9 cellular contexts compared by ENCODE assay signal in the genomic region with DNA sequence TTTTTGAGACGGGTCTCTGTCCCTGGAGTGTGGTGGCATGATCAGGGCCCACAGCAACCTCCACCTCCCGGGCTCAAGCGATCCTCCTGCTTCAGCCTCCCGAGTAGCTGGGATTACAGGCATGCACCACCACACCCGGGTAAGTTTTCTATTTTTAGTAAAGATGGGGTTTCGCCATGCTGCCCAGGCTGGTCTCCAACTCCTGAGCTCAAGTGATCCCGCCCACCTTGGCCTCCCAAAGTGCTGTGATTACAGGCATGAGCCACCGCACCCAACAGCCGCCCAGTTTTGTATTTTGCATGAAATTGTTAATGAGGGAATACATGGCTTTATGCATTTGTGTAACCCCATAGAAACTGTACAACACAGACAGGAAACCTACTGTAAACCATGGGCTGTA. TPM values are rescaled to one million over a fixed set of nuclear protein-coding genes. Genes with fewer than 3 reads are reported as not detected.
DNase-seq lines count a peak whose midpoint lies in the region; ATAC-seq and TF ChIP-seq lines count a peak whose summit lies in the region.
"Had no signal": no experiment of that assay in that cellular context is flagged by ENCODE, and none has a peak within 500 bp of the region (broad histone marks: within the 10 kb centered on the region; RNA-seq: fewer than 3 reads in every experiment).

No MANE protein-coding gene starts in this region.

- H3K4me1 Mint-ChIP-seq in GM23338 (peaks cover 18% of the 10 kb centered on the region), naive B cell (peaks cover 38 to 56% (median 49%) of the 10 kb centered on the region in 3 donors)
- H3K4me1 Mint-ChIP-seq in activated naive CD8-positive, alpha-beta T cell treated with anti-CD3 and anti-CD28 coated beads, Interleukin-2, amount 10 ng/mL, durations not matched to agents 7 days and 5 days, result peaks cover 11% of the 10 kb centered on the region

- H3K9me2 ChIP-seq in GM23338 (ENCODE audit: insufficient read depth), result no peaks in the 10 kb centered on the region

- no peak for ATAC-seq in GM23338
- no peak for ATAC-seq in activated naive CD8-positive, alpha-beta T cell treated with anti-CD3 and anti-CD28 coated beads, Interleukin-2, amount 10 ng/mL, durations not matched to agents 7 days and 5 days (ENCODE audit: low read depth)
- no peak for ATAC-seq in naive B cell (ENCODE audit: low read depth in 2 of 2)
- no peak for ATAC-seq in GM19351 (IDR thresholded peaks at IDR 0.05; ENCODE audit: unreplicated experiment)

- peak overlapping the region; percentile 72 for H3K27ac ChIP-seq in BLaER1
- H3K27ac ChIP-seq in GM23338 (ENCODE audit: low read depth), result no peak overlapping the region

- peak overlapping the region; percentile 65 for H3K9ac ChIP-seq in BLaER1

- H3K4me2 ChIP-seq in BLaER1, result peak overlapping the region; percentile 99
- H3K4me2 ChIP-seq in GM23338, result no peak overlapping the region; the same call in 1 of the 2 replicates

- DNase-seq in GM23338 (ENCODE audit: low spot score), result no peak
- DNase-seq in activated naive CD8-positive, alpha-beta T cell treated with anti-CD3 and anti-CD28 coated beads, Interleukin-2, amount 10 ng/mL, durations not matched to agents 7 days and 5 days, result no peak
- DNase-seq in naive B cell, result no peak
- no peak for DNase-seq in head of caudate nucleus
- DNase-seq in activated CD4-positive, CD25-positive, alpha-beta regulatory T cell treated with anti-CD3 and anti-CD28 coated beads, Interleukin-2, amount 50 U/mL, for 72 hours, result no peak
- DNase-seq in NCI-H2029 treated with DMSO at 0.1 percent for 48 hours (lab: John Stamatoyannopoulos, UW), result no peak

- H3K27me3 ChIP-seq in BLaER1, result peaks cover 61% of the 10 kb centered on the region
- no peaks in the 10 kb centered on the region for H3K27me3 ChIP-seq in GM23338 (ENCODE audit: insufficient read depth)

- TF ChIP-seq CTCF in GM23338 (conservative IDR thresholded peaks at IDR 0.05; ENCODE audit: low read depth in 2 of 2), result no peak

- peak overlapping the region; percentile 72; the same call in 1 of the 2 replicates for H3K27ac Mint-ChIP-seq in GM23338
- peak overlapping the region; percentile 70 for H3K27ac Mint-ChIP-seq in activated naive CD8-positive, alpha-beta T cell treated with anti-CD3 and anti-CD28 coated beads, Interleukin-2, amount 10 ng/mL, durations not matched to agents 7 days and 5 days
- H3K27ac Mint-ChIP-seq in naive B cell, result peak overlapping the region in 4 of 6 donors; percentile 73 to 99 (median 99)

- peaks cover 5% of the 10 kb centered on the region for H3K79me2 ChIP-seq in GM23338 (replicated peaks; ENCODE audit: insufficient read depth)

- no peaks in the 10 kb centered on the region; the same call in 2 of the 3 replicates for H3K9me3 Mint-ChIP-seq in GM23338
- no peaks in the 10 kb centered on the region for H3K9me3 Mint-ChIP-seq in activated naive CD8-positive, alpha-beta T cell treated with anti-CD3 and anti-CD28 coated beads, Interleukin-2, amount 10 ng/mL, durations not matched to agents 7 days and 5 days
- H3K9me3 Mint-ChIP-seq in naive B cell, result peaks cover 0 to 2% (median 0%) of the 10 kb centered on the region in 7 donors

- H3K27me3 Mint-ChIP-seq in GM23338 (ENCODE audit: insufficient read depth, low read depth, poor library complexity), result peaks cover 9% of the 10 kb centered on the region
- H3K27me3 Mint-ChIP-seq in activated naive CD8-positive, alpha-beta T cell treated with anti-CD3 and anti-CD28 coated beads, Interleukin-2, amount 10 ng/mL, durations not matched to agents 7 days and 5 days, result no peaks in the 10 kb centered on the region
- H3K27me3 Mint-ChIP-seq in naive B cell, result no peaks in the 10 kb centered on the region

- H3K4me1 ChIP-seq in BLaER1, result peaks cover 79% of the 10 kb centered on the region
- peaks cover 10% of the 10 kb centered on the region; the same call in 1 of the 2 replicates for H3K4me1 ChIP-seq in GM23338 (ENCODE audit: insufficient read depth)

- H4K20me1 ChIP-seq in BLaER1, result peaks cover 98% of the 10 kb centered on the region
- no peaks in the 10 kb centered on the region; the same call in 1 of the 2 replicates for H4K20me1 ChIP-seq in GM23338 (replicated peaks; ENCODE audit: insufficient read depth)

- 0 out of 2 replicates have a peak, but pooled peaks cover 5% of the 10 kb centered on the region for H3F3A ChIP-seq in GM23338 (replicated peaks; ENCODE audit: low read depth)

- POLR2A ChIA-PET in activated naive CD8-positive, alpha-beta T cell treated with anti-CD3 and anti-CD28 coated beads, Interleukin-2, amount 10 ng/mL, durations not matched to agents 7 days and 5 days (lab: Charles Lee), result interaction anchor here (1.3 to 9.1 kb wide), 5 partner anchors 19 to 201 kb away, joined by 3 to 185 read pairs (median 10); partner anchors contain the start of genes HCFC1, RENBP and TMEM187

- H3K4me3 Mint-ChIP-seq in GM23338 (peak overlapping the region; percentile 42; the same call in 1 of the 3 replicates), naive B cell (peak overlapping the region in 7 of 8 donors; percentile 63 to 97 (median 92))
- peak overlapping the region; percentile 97 for H3K4me3 Mint-ChIP-seq in activated naive CD8-positive, alpha-beta T cell treated with anti-CD3 and anti-CD28 coated beads, Interleukin-2, amount 10 ng/mL, durations not matched to agents 7 days and 5 days

- H2AFZ ChIP-seq in GM23338, result no peak overlapping the region

- no peaks in the 10 kb centered on the region for H3K9me3 ChIP-seq in BLaER1

- intact Hi-C loops in head of caudate nucleus (cut with DNase I), result no loop called here

- H3K4me3 ChIP-seq in BLaER1, result peak overlapping the region; percentile 70
- H3K4me3 ChIP-seq in GM23338, result no peak overlapping the region

- H3K36me3 Mint-ChIP-seq in GM23338 (ENCODE audit: low read depth) (peaks cover 23% of the 10 kb centered on the region), naive B cell (peaks cover 0 to 11% of the 10 kb centered on the region in 2 donors)
- H3K36me3 Mint-ChIP-seq in activated naive CD8-positive, alpha-beta T cell treated with anti-CD3 and anti-CD28 coated beads, Interleukin-2, amount 10 ng/mL, durations not matched to agents 7 days and 5 days, result peaks cover 19% of the 10 kb centered on the region

- H3K36me3 ChIP-seq in BLaER1 (peaks cover 41% of the 10 kb centered on the region), GM23338 (ENCODE audit: insufficient read depth) (no peaks in the 10 kb centered on the region)

TF ChIP-seq in GM23338, 12 proteins besides CTCF, POLR2A, EP300 and RAD21 (continues in another document):
- TF ChIP-seq ZNF331 (CRISPR knock-in tag; IDR thresholded peaks at IDR 0.05; ENCODE audit: low read depth), result no peak
- no peak for TF ChIP-seq NANOG (IDR thresholded peaks at IDR 0.05; ENCODE audit: borderline replicate concordance)
- TF ChIP-seq EZH2 (IDR thresholded peaks at IDR 0.05; ENCODE audit: low read depth, unreplicated experiment), result no peak
- no peak for TF ChIP-seq ETS1 (IDR thresholded peaks at IDR 0.05)
- TF ChIP-seq STAT1 (IDR thresholded peaks at IDR 0.05; ENCODE audit: unreplicated experiment), result no peak
- TF ChIP-seq EZH2phosphoT487 (IDR thresholded peaks at IDR 0.05; ENCODE audit: unreplicated experiment), result no peak
- no peak for TF ChIP-seq ZNF114 (CRISPR knock-in tag; IDR thresholded peaks at IDR 0.05)

RNA-seq across cellular contexts. Expression of gene ARHGAP4, which starts 2.8 kb away (rescaled TPM):
- 57.8 and 59.5 TPM in 2 replicates for total RNA-seq in GM23338 (2014; rRNA removed; shearing (Covaris generic))
- polyA plus RNA-seq in GM23338 (2016; fragmentation: Nextera tagmentation; extraction: Ambion mirVana) (21.2 and 21.5 TPM in 2 replicates), naive B cell (ENCODE audit: low read depth in 6 of 6) (100 to 1,000 TPM in 2 of 6 donors, 10 to 100 TPM in 4; 71.5 to 147 (median 83.5) TPM)
- total RNA-seq in activated naive CD8-positive, alpha-beta T cell treated with anti-CD3 and anti-CD28 coated beads, Interleukin-2, amount 10 ng/mL, durations not matched to agents 7 days and 5 days, result 100 to 1,000 TPM; 341 to 356 TPM

RNA-seq across cellular contexts. Expression of gene NAA10, which starts 6.0 kb away (rescaled TPM):
- total RNA-seq in GM23338 (2014; rRNA removed; shearing (Covaris generic)), result 112 and 136 TPM in 2 replicates
- polyA plus RNA-seq in GM23338 (2016; fragmentation: Nextera tagmentation; extraction: Ambion mirVana) (140 and 145 TPM in 2 replicates), naive B cell (ENCODE audit: low read depth in 6 of 6) (10 to 100 TPM; 52.6 to 98.7 (median 61.0) TPM)
- 10 to 100 TPM; 79.5 to 84.3 TPM for total RNA-seq in activated naive CD8-positive, alpha-beta T cell treated with anti-CD3 and anti-CD28 coated beads, Interleukin-2, amount 10 ng/mL, durations not matched to agents 7 days and 5 days

RNA-seq across cellular contexts. Expression of gene RENBP, which starts 15.6 kb away (rescaled TPM):
- total RNA-seq in GM23338 (2014; rRNA removed; shearing (Covaris generic)), result 8.6 and 10.3 TPM in 2 replicates
- polyA plus RNA-seq in GM23338 (2016; fragmentation: Nextera tagmentation; extraction: Ambion mirVana) (1.5 and 2.0 TPM in 2 replicates), naive B cell (ENCODE audit: low read depth in 6 of 6) (1 to 10 TPM in 4 of 6 donors, under 1 TPM in 2; 0.68 to 3.8 (median 1.7) TPM)
- 10 to 100 TPM; 18.1 to 18.8 TPM for total RNA-seq in activated naive CD8-positive, alpha-beta T cell treated with anti-CD3 and anti-CD28 coated beads, Interleukin-2, amount 10 ng/mL, durations not matched to agents 7 days and 5 days

RNA-seq across cellular contexts. Expression of gene AVPR2, which starts 24.4 kb away (rescaled TPM):
- not detected in 2 replicates for total RNA-seq in GM23338 (2014; rRNA removed; shearing (Covaris generic))
- polyA plus RNA-seq in GM23338 (2016; fragmentation: Nextera tagmentation; extraction: Ambion mirVana) (not detected in 2 replicates), naive B cell (ENCODE audit: low read depth in 6 of 6) (under 1 TPM in 1 of 6 donors, not detected in 5; 0.25 TPM)
- total RNA-seq in activated naive CD8-positive, alpha-beta T cell treated with anti-CD3 and anti-CD28 coated beads, Interleukin-2, amount 10 ng/mL, durations not matched to agents 7 days and 5 days, result not detected
- total RNA-seq: HT1080 had no signal

RNA-seq across cellular contexts. Expression of gene HCFC1, which starts 42.8 kb away (rescaled TPM):
- 169 and 188 TPM in 2 replicates for total RNA-seq in GM23338 (2014; rRNA removed; shearing (Covaris generic))
- polyA plus RNA-seq in GM23338 (2016; fragmentation: Nextera tagmentation; extraction: Ambion mirVana) (33.0 and 33.2 TPM in 2 replicates), naive B cell (ENCODE audit: low read depth in 6 of 6) (10 to 100 TPM in 1 of 6 donors, 1 to 10 TPM in 4, under 1 TPM in 1; 0.22 to 14.0 (median 5.8) TPM)
- 100 to 1,000 TPM; 101 to 107 TPM for total RNA-seq in activated naive CD8-positive, alpha-beta T cell treated with anti-CD3 and anti-CD28 coated beads, Interleukin-2, amount 10 ng/mL, durations not matched to agents 7 days and 5 days

Comparison
In these comparisons a context has a peak if more than half of its experiments do, and no peak if none do; other contexts are left out.
1. H3K4me3 Mint-ChIP-seq: peak in every context shown above with its lines; median percentile 97 in activated naive CD8-positive, alpha-beta T cell treated with anti-CD3 and anti-CD28 coated beads, Interleukin-2, amount 10 ng/mL, durations not matched to agents 7 days and 5 days; 92 in naive B cell; 42 in GM23338.